Comparison of ENCODE assay signal across 15 cellular contexts in the genomic region with DNA sequence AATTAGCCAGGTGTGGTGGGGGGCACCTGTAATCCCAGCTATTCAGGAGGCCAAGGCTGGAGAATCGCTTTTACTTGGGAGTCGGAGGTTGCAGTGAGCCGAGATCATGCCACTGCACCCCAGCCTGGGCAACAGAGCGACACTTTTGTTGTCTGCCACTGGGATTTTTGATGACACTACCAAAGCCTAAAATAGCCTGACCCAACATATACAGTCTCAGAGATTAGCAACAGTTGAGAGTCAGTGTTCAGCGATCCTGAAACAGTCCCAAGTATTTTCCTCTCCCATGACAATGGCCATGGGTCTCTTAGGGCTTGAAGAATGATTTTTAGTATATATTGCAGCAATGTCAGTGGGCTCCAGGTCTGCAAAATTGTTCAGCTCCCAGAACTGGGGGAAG. TPM values are rescaled to one million over a fixed set of nuclear protein-coding genes. Genes with fewer than 3 reads are reported as not detected.
A peak's percentile ranks its signal among the peaks of the same experiment; 100 is the strongest.
DNase-seq lines count a peak whose midpoint lies in the region; ATAC-seq and TF ChIP-seq lines count a peak whose summit lies in the region.
"Had no signal": no experiment of that assay in that cellular context is flagged by ENCODE, and none has a peak within 500 bp of the region (broad histone marks: within the 10 kb centered on the region; RNA-seq: fewer than 3 reads in every experiment).

No MANE protein-coding gene starts in this region.

- H3K9me3 ChIP-seq in heart right ventricle: no peaks in the 10 kb centered on the region
- H3K9me3 ChIP-seq in right cardiac atrium (ENCODE audit: control insufficient read depth, low read length): no peaks in the 10 kb centered on the region
- H3K9me3 ChIP-seq: Caco-2 had no signal

- CTCF ChIA-PET in activated CD4-positive, alpha-beta T cell treated with anti-CD3 and anti-CD28 coated beads, Interleukin-2, amount 10 ng/mL, durations not matched to agents 7 days and 5 days (lab: Charles Lee): interaction anchor here (1.9 kb wide), 1 partner anchor 9 kb away, joined by 7 read pairs; no protein-coding TSS in a partner anchor

- H3K4me1 Mint-ChIP-seq in activated CD4-positive, alpha-beta T cell treated with anti-CD3 and anti-CD28 coated beads, Interleukin-2, amount 10 ng/mL, durations not matched to agents 7 days and 5 days: peaks cover 11% of the 10 kb centered on the region
- H3K4me1 Mint-ChIP-seq in natural killer cell treated with Interleukin-12 subunit alpha and Interleukin-12 subunit beta and Interleukin-15 and Interleukin-18, amount 100 ng/mL, for 72 hours (ENCODE audit: low read depth in 2 of 2): peaks cover 8 to 9% of the 10 kb centered on the region in 2 donors
- H3K4me1 Mint-ChIP-seq: GM23338 had no signal

- TF ChIP-seq CTCF in heart right ventricle (IDR thresholded peaks at IDR 0.05): no peak

- no peaks in the 10 kb centered on the region for H3K27me3 ChIP-seq in heart right ventricle
- no peaks in the 10 kb centered on the region for H3K27me3 ChIP-seq in right cardiac atrium (ENCODE audit: control insufficient read depth, insufficient read depth)

- WGBS in heart right ventricle, 2 donors: 77 to 82% methylated on average over 5 of the region's 5 CpGs
- WGBS in right cardiac atrium: 80% methylated on average over 5 of the region's 5 CpGs

- POLR2A ChIA-PET in activated CD4-positive, alpha-beta T cell treated with anti-CD3 and anti-CD28 coated beads, Interleukin-2, amount 10 ng/mL, durations not matched to agents 7 days and 5 days (lab: Charles Lee): no interaction called here

- H3K27ac ChIP-seq in heart right ventricle (peak overlapping the region in 7 of 10 donors; percentile 11 to 75 (median 55)), right cardiac atrium (ENCODE audit: low read length) (peak overlapping the region; percentile 67)
- H3K27ac ChIP-seq: 22Rv1 had no signal

- no peak overlapping the region for H3K27ac Mint-ChIP-seq in activated CD4-positive, alpha-beta T cell treated with anti-CD3 and anti-CD28 coated beads, Interleukin-2, amount 10 ng/mL, durations not matched to agents 7 days and 5 days
- H3K27ac Mint-ChIP-seq in natural killer cell treated with Interleukin-12 subunit alpha and Interleukin-12 subunit beta and Interleukin-15 and Interleukin-18, amount 100 ng/mL, for 72 hours: no peak overlapping the region
- H3K27ac Mint-ChIP-seq: GM23338 had no signal

- peak; percentile 30 for ATAC-seq in Right ventricle myocardium inferior
- peak in 7 of 8 donors; percentile 36 to 77 (median 66) for ATAC-seq in heart right ventricle
- ATAC-seq in right cardiac atrium: peak; percentile 29 to 55
- no peak for ATAC-seq in GM19328 (IDR thresholded peaks at IDR 0.05; ENCODE audit: unreplicated experiment)
- ATAC-seq in natural killer cell treated with Interleukin-12 subunit alpha and Interleukin-12 subunit beta and Interleukin-15 and Interleukin-18, amount 100 ng/mL, for 72 hours: no peak
- ATAC-seq: GM23338 had no signal

- no peaks in the 10 kb centered on the region for H3K27me3 Mint-ChIP-seq in activated CD4-positive, alpha-beta T cell treated with anti-CD3 and anti-CD28 coated beads, Interleukin-2, amount 10 ng/mL, durations not matched to agents 7 days and 5 days
- no peaks in the 10 kb centered on the region for H3K27me3 Mint-ChIP-seq in natural killer cell treated with Interleukin-12 subunit alpha and Interleukin-12 subunit beta and Interleukin-15 and Interleukin-18, amount 100 ng/mL, for 72 hours
- H3K27me3 Mint-ChIP-seq: CD8-positive, alpha-beta memory T cell had no signal

- peaks cover 0 to 46% (median 13%) of the 10 kb centered on the region in 9 donors for H3K36me3 ChIP-seq in heart right ventricle

- intact Hi-C loops in Right ventricle myocardium inferior (cut with DNase I): no loop called here
- intact Hi-C loops in cardiac septum (cut with DNase I): no loop called here
- intact Hi-C loops in heart right ventricle (cut with DNase I): no loop called here
- intact Hi-C loops in right cardiac atrium (cut with DNase I): no loop called here

- no peak for DNase-seq in Right ventricle myocardium inferior (ENCODE audit: missing footprints)
- DNase-seq in cardiac septum (ENCODE audit: low spot score): no peak
- DNase-seq in heart right ventricle: no peak
- DNase-seq in right cardiac atrium: no peak
- DNase-seq in activated CD4-positive, alpha-beta T cell treated with anti-CD3 and anti-CD28 coated beads, Interleukin-2, amount 10 ng/mL, durations not matched to agents 7 days and 5 days: no peak
- no peak for DNase-seq in NCI-H2081 treated with DMSO at 0.1 percent for 48 hours (lab: John Stamatoyannopoulos, UW)
- no peak for DNase-seq in natural killer cell treated with Interleukin-12 subunit alpha and Interleukin-12 subunit beta and Interleukin-15 and Interleukin-18, amount 100 ng/mL, for 72 hours (ENCODE audit: low spot score)
- DNase-seq: Caco-2; CD8-positive, alpha-beta memory T cell; DND-41; GDM1; H7 had no signal

- no peak overlapping the region for H3K4me3 Mint-ChIP-seq in activated CD4-positive, alpha-beta T cell treated with anti-CD3 and anti-CD28 coated beads, Interleukin-2, amount 10 ng/mL, durations not matched to agents 7 days and 5 days
- no peak overlapping the region for H3K4me3 Mint-ChIP-seq in natural killer cell treated with Interleukin-12 subunit alpha and Interleukin-12 subunit beta and Interleukin-15 and Interleukin-18, amount 100 ng/mL, for 72 hours
- H3K4me3 Mint-ChIP-seq: CD8-positive, alpha-beta memory T cell; GM23338 had no signal

- H3K4me3 ChIP-seq in heart right ventricle: no peak overlapping the region
- H3K4me3 ChIP-seq in right cardiac atrium (ENCODE audit: low read length): no peak overlapping the region
- H3K4me3 ChIP-seq: GM23338 had no signal

- H3K36me3 Mint-ChIP-seq in activated CD4-positive, alpha-beta T cell treated with anti-CD3 and anti-CD28 coated beads, Interleukin-2, amount 10 ng/mL, durations not matched to agents 7 days and 5 days (ENCODE audit: low read depth): peaks cover 14% of the 10 kb centered on the region
- peaks cover 1% of the 10 kb centered on the region for H3K36me3 Mint-ChIP-seq in natural killer cell treated with Interleukin-12 subunit alpha and Interleukin-12 subunit beta and Interleukin-15 and Interleukin-18, amount 100 ng/mL, for 72 hours

- H3K9me3 Mint-ChIP-seq in activated CD4-positive, alpha-beta T cell treated with anti-CD3 and anti-CD28 coated beads, Interleukin-2, amount 10 ng/mL, durations not matched to agents 7 days and 5 days: no peaks in the 10 kb centered on the region
- H3K9me3 Mint-ChIP-seq in natural killer cell treated with Interleukin-12 subunit alpha and Interleukin-12 subunit beta and Interleukin-15 and Interleukin-18, amount 100 ng/mL, for 72 hours: no peaks in the 10 kb centered on the region
- H3K9me3 Mint-ChIP-seq: CD8-positive, alpha-beta memory T cell; GM23338 had no signal

- H3K4me1 ChIP-seq in heart right ventricle (peaks cover 0 to 26% (median 10%) of the 10 kb centered on the region in 9 donors), right cardiac atrium (ENCODE audit: control insufficient read depth, insufficient read depth, low read length) (peaks cover 2% of the 10 kb centered on the region)

RNA-seq across cellular contexts. Expression of a gene that starts 32.9 kb away (rescaled TPM):
- 150 TPM for total RNA-seq in Right ventricle myocardium inferior
- 83.4 TPM for total RNA-seq in cardiac septum
- 100 to 1,000 TPM in 9 of 10 donors, 10 to 100 TPM in 1; 83.9 to 280 (median 159) TPM for total RNA-seq in heart right ventricle
- 10 to 100 TPM in 1 of 2 donors, 1 to 10 TPM in 1; 9.3 to 36.6 TPM for polyA plus RNA-seq in heart right ventricle
- 10 to 100 TPM; 54.9 to 72.2 (median 63.7) TPM for total RNA-seq in right cardiac atrium
- 29.8 TPM for polyA plus RNA-seq in right cardiac atrium
- total RNA-seq in activated CD4-positive, alpha-beta T cell treated with anti-CD3 and anti-CD28 coated beads, Interleukin-2, amount 10 ng/mL, durations not matched to agents 7 days and 5 days: 10 to 100 TPM; 20.6 to 21.2 TPM
- 10 to 100 TPM; 28.3 to 38.8 TPM for total RNA-seq in natural killer cell treated with Interleukin-12 subunit alpha and Interleukin-12 subunit beta and Interleukin-15 and Interleukin-18, amount 100 ng/mL, for 72 hours

RNA-seq across cellular contexts. Expression of a gene that starts 44.3 kb away (rescaled TPM):
- total RNA-seq in Right ventricle myocardium inferior: 4,733 TPM
- 3,215 TPM for total RNA-seq in cardiac septum
- 1,000 to 10,000 TPM; 3,297 to 4,965 (median 3,717) TPM for total RNA-seq in heart right ventricle
- 1,000 to 10,000 TPM; 5,417 to 6,104 TPM for polyA plus RNA-seq in heart right ventricle
- 1,000 to 10,000 TPM; 3,534 to 4,755 (median 4,285) TPM for total RNA-seq in right cardiac atrium
- 8,085 TPM for polyA plus RNA-seq in right cardiac atrium
- total RNA-seq in activated CD4-positive, alpha-beta T cell treated with anti-CD3 and anti-CD28 coated beads, Interleukin-2, amount 10 ng/mL, durations not matched to agents 7 days and 5 days: 1,000 to 10,000 TPM; 4,825 to 5,097 TPM
- total RNA-seq in natural killer cell treated with Interleukin-12 subunit alpha and Interleukin-12 subunit beta and Interleukin-15 and Interleukin-18, amount 100 ng/mL, for 72 hours: 1,000 to 10,000 TPM; 1,832 to 3,365 TPM

Comparison
In these comparisons a context has a peak if more than half of its experiments do, and no peak if none do; other contexts are left out.
1. ATAC-seq: peak in Right ventricle myocardium inferior (single experiment), heart right ventricle (7 of 8) and right cardiac atrium (2 of 2); none in GM19328 (single experiment) and natural killer cell treated with Interleukin-12 subunit alpha and Interleukin-12 subunit beta and Interleukin-15 and Interleukin-18, amount 100 ng/mL, for 72 hours (0 of 2).